ENCODE assay signal across 7 cellular contexts in genomic region chr3:132317229-132317948, GRCh38. TPM values are rescaled to one million over a fixed set of nuclear protein-coding genes. Genes with fewer than 3 reads are reported as not detected.
A peak's percentile ranks its signal among the peaks of the same experiment; 100 is the strongest.
DNase-seq lines count a peak whose midpoint lies in the region; ATAC-seq and TF ChIP-seq lines count a peak whose summit lies in the region.

ACP3 (plus strand) TSS chr3:132317407; CDS start chr3:132317457, 50 bp downstream.

- intact Hi-C loops in body of pancreas (cut with DNase I) (no loop called here), upper lobe of right lung (cut with DNase I) (no loop called here)

- H4K20me1 ChIP-seq in MM.1S (ENCODE audit: insufficient read depth, low read length), result no peaks in the 10 kb centered on the region

- H3F3A ChIP-seq in MM.1S (ENCODE audit: insufficient read depth, low read length), result no peaks in the 10 kb centered on the region

- no peaks in the 10 kb centered on the region for H3K36me3 ChIP-seq in MM.1S (replicated peaks; ENCODE audit: insufficient read depth, low read length)
- H3K36me3 ChIP-seq in body of pancreas (replicated peaks in 1 of 2; ENCODE audit: insufficient read depth in 1 of 2, low read depth in 2 of 2), result no peaks in the 10 kb centered on the region
- H3K36me3 ChIP-seq in upper lobe of right lung, result no peaks in the 10 kb centered on the region

- TF ChIP-seq CTCF in MM.1S (IDR thresholded peaks at IDR 0.05; ENCODE audit: low read length), result no peak
- TF ChIP-seq CTCF in body of pancreas (IDR thresholded peaks at IDR 0.05), result peak in 3 of 7 experiments; percentile 11 to 19 (median 11)
- no peak for TF ChIP-seq CTCF in upper lobe of right lung (IDR thresholded peaks at IDR 0.05)

- H3K27me3 ChIP-seq in MM.1S (replicated peaks; ENCODE audit: insufficient read depth, low read length) (no peaks in the 10 kb centered on the region), body of pancreas (no peaks in the 10 kb centered on the region), upper lobe of right lung (no peaks in the 10 kb centered on the region)

- WGBS in body of pancreas, 2 donors, result 1 to 4% methylated on average over 6 of the region's 6 CpGs

- H3K27ac ChIP-seq in MM.1S (ENCODE audit: low read length) (no peak within 1 kb of the TSS), body of pancreas (peak within 1 kb of the TSS; percentile 55 to 93 (median 88)), upper lobe of right lung (peak within 1 kb of the TSS; percentile 88)

- DNase-seq in MM.1S, result no peak
- peak; percentile 67 to 86 (median 71) for DNase-seq in body of pancreas
- peak; percentile 14 for DNase-seq in kidney tubule cell (ENCODE audit: low spot score)
- peak; percentile 75 for DNase-seq in upper lobe of right lung
- DNase-seq in D341Med (ENCODE audit: low spot score), result no peak

- ATAC-seq in GM19324 (IDR thresholded peaks at IDR 0.05; ENCODE audit: low FRiP score, unreplicated experiment) (peak; percentile 86), body of pancreas (peak; percentile 89), upper lobe of right lung (peak; percentile 97), HG02970 (IDR thresholded peaks at IDR 0.05; ENCODE audit: low FRiP score, unreplicated experiment) (no peak)

- peak within 1 kb of the TSS; percentile 33; the same call in 1 of the 2 replicates for H2AFZ ChIP-seq in MM.1S (ENCODE audit: low read length)

- TF ChIP-seq POLR2A in body of pancreas (IDR thresholded peaks at IDR 0.05), result peak in 2 of 3 donors; percentile 22 to 49

- H3K4me1 ChIP-seq in MM.1S (ENCODE audit: low read length), result no peaks in the 10 kb centered on the region
- H3K4me1 ChIP-seq in body of pancreas, result peaks cover 44% of the 10 kb centered on the region
- no peaks in the 10 kb centered on the region for H3K4me1 ChIP-seq in upper lobe of right lung

- H3K4me3 ChIP-seq in MM.1S (ENCODE audit: low read length) (no peak within 1 kb of the TSS), body of pancreas (no peak within 1 kb of the TSS), upper lobe of right lung (peak within 1 kb of the TSS; percentile 36)

- H3K9me3 ChIP-seq in MM.1S (replicated peaks; ENCODE audit: insufficient read depth, low read length) (no peaks in the 10 kb centered on the region), body of pancreas (no peaks in the 10 kb centered on the region), upper lobe of right lung (no peaks in the 10 kb centered on the region)

- no peak within 1 kb of the TSS for H3K9ac ChIP-seq in MM.1S (ENCODE audit: low read length)

- H3K79me2 ChIP-seq in MM.1S (ENCODE audit: low read length), result no peaks in the 10 kb centered on the region

- H3K9me2 ChIP-seq in MM.1S (replicated peaks; ENCODE audit: insufficient read depth, low read length), result no peaks in the 10 kb centered on the region

- H3K4me2 ChIP-seq in MM.1S (ENCODE audit: low read depth, low read length), result no peak within 1 kb of the TSS

RNA-seq across cellular contexts. Expression of gene ACP3, which starts in this region (rescaled TPM):
- total RNA-seq in body of pancreas (1 to 10 TPM in 1 of 2 donors, under 1 TPM in 1; 0.33 to 1.6 TPM), upper lobe of right lung (11.5 TPM)

Comparison
In these comparisons a context has a peak if more than half of its experiments do, and no peak if none do; other contexts are left out.
1. DNase-seq: peak in body of pancreas (4 of 4), kidney tubule cell (single experiment) and upper lobe of right lung (single experiment); none in MM.1S (single experiment) and D341Med (single experiment).